Comparison of ENCODE assay signal across 14 cellular contexts in genomic region chr9:96392263-96392662, GRCh38.
"Had no signal": no experiment of that assay in that cellular context is flagged by ENCODE, and none has a peak within 500 bp of the region (broad histone marks: within the 10 kb centered on the region; RNA-seq: fewer than 3 reads in every experiment).

No MANE protein-coding gene starts in this region.

- H3K27ac ChIP-seq: esophagus squamous epithelium, neutrophil, parathyroid adenoma had no signal

- H3K79me2 ChIP-seq: parathyroid adenoma had no signal

- H3K4me3 ChIP-seq: esophagus squamous epithelium had no signal

- H3K9ac ChIP-seq: parathyroid adenoma had no signal

- H3K4me1 ChIP-seq: parathyroid adenoma had no signal

- DNase-seq: activated CD4-positive, alpha-beta T cell treated with anti-CD3 and anti-CD28 coated beads for 36 hours; activated CD4-positive, alpha-beta T cell treated with anti-CD3 and anti-CD28 coated beads, Interleukin-2, amount 50 U/mL, for 48 hours; activated effector memory CD4-positive, alpha-beta T cell treated with Interleukin-2 at 50 U/mL for 16 hours; activated T-cell treated with anti-CD3 and anti-CD28 coated beads, Interleukin-2, amount 50 U/mL, for 4 hours; dermis blood vessel endothelial cell; effector memory CD8-positive, alpha-beta T cell; esophagus squamous epithelium; mesendoderm; naive thymus-derived CD8-positive, alpha-beta T cell; stimulated activated naive B cell treated with anti-CD40 and anti-IgM and Interleukin-4, amounts not matched to agents 10 μg/mL and 1 μg/mL and 100 μg/mL, for 72 hours; SW 1271 had no signal

- H3K27me3 ChIP-seq: esophagus squamous epithelium, neutrophil had no signal

- H3K9me3 ChIP-seq: esophagus squamous epithelium, neutrophil had no signal

- H2AFZ ChIP-seq: parathyroid adenoma had no signal

- ATAC-seq: activated CD4-positive, alpha-beta T cell treated with anti-CD3 and anti-CD28 coated beads for 36 hours; activated T-cell treated with anti-CD3 and anti-CD28 coated beads, Interleukin-2, amount 50 U/mL, for 4 hours; effector memory CD8-positive, alpha-beta T cell; naive thymus-derived CD8-positive, alpha-beta T cell; stimulated activated naive B cell treated with anti-CD40 and anti-IgM and Interleukin-4, amounts not matched to agents 10 μg/mL and 1 μg/mL and 100 μg/mL, for 72 hours had no signal

- FAIRE-seq: urothelium cell line had no signal
